14 cellular contexts compared by ENCODE assay signal in genomic region chr15:39128746-39129145, GRCh38.
DNase-seq lines count a peak whose midpoint lies in the region; ATAC-seq, FAIRE-seq and TF ChIP-seq lines count a peak whose summit lies in the region.
"Had no signal": no experiment of that assay in that cellular context is flagged by ENCODE, and none has a peak within 500 bp of the region (broad histone marks: within the 10 kb centered on the region; RNA-seq: fewer than 3 reads in every experiment).

No MANE protein-coding gene starts in this region.

- no TSS peak for BruUV-seq in endothelial cell of umbilical vein (replicated peaks; lab: Mats Ljungman, UMichigan)

- peak overlapping the region; percentile 11 for H3K4me2 ChIP-seq in endothelial cell of umbilical vein (ENCODE audit: insufficient read depth, low read length)

- no peaks in the 10 kb centered on the region for H3K9me1 ChIP-seq in endothelial cell of umbilical vein (replicated peaks; ENCODE audit: control insufficient read depth, extremely low read depth, insufficient read depth, low read length)

- no peaks in the 10 kb centered on the region for H3K36me3 ChIP-seq in endothelial cell of umbilical vein (ENCODE audit: control insufficient read depth in 2 of 2, extremely low read depth in 1 of 2, insufficient read depth in 2 of 2, low read length in 2 of 2)
- no peaks in the 10 kb centered on the region for H3K36me3 ChIP-seq in pancreas
- H3K36me3 ChIP-seq: BLaER1 treated with 17β-estradiol and CSF1 and Interleukin-3, amounts not matched to agents 10 nM and 100 nM; prostate gland had no signal

- H4K20me1 ChIP-seq in endothelial cell of umbilical vein (replicated peaks; ENCODE audit: control insufficient read depth, extremely low read depth, insufficient read depth, low read length): no peaks in the 10 kb centered on the region
- H4K20me1 ChIP-seq: BLaER1 treated with 17β-estradiol and CSF1 and Interleukin-3, amounts not matched to agents 10 nM and 100 nM had no signal

- ATAC-seq in GM21515 (IDR thresholded peaks at IDR 0.05; ENCODE audit: unreplicated experiment) (no peak), pancreas (no peak), HG02885 (IDR thresholded peaks at IDR 0.05; ENCODE audit: poor library complexity, unreplicated experiment) (no peak)

- FAIRE-seq in endothelial cell of umbilical vein (lab: Jason Lieb, UNC) (no peak), pancreas (lab: Jason Lieb, UNC) (no peak)
- FAIRE-seq: bronchial epithelial cell had no signal

- 95 to 99% methylated on average over 2 of the region's 2 CpGs for WGBS in pancreas, 2 donors

- H3K9ac ChIP-seq in endothelial cell of umbilical vein (replicated peaks; ENCODE audit: extremely low read depth, insufficient read depth, low read length): peak overlapping the region; percentile 84
- H3K9ac ChIP-seq: BLaER1 treated with 17β-estradiol and CSF1 and Interleukin-3, amounts not matched to agents 10 nM and 100 nM had no signal

- H3K27me3 ChIP-seq in endothelial cell of umbilical vein (ENCODE audit: control insufficient read depth in 2 of 2, insufficient read depth in 2 of 2, low read length in 2 of 2) (no peaks in the 10 kb centered on the region), pancreas (no peaks in the 10 kb centered on the region)
- H3K27me3 ChIP-seq: BLaER1 treated with 17β-estradiol and CSF1 and Interleukin-3, amounts not matched to agents 10 nM and 100 nM had no signal

- H2AFZ ChIP-seq in endothelial cell of umbilical vein (ENCODE audit: low read depth, low read length): no peak overlapping the region

- intact Hi-C loops in endothelial cell of umbilical vein (cut with micrococcal nuclease): loop anchor here (1.0 to 5.0 kb wide), 11 partner anchors 12 to 452 kb away; no protein-coding TSS in a partner anchor
- intact Hi-C loops in pancreas (cut with DNase I): no loop called here

- CTCF ChIA-PET in endothelial cell of umbilical vein (lab: Charles Lee): interaction anchor here (1.0 to 2.2 kb wide), 6 partner anchors 11 to 451 kb away, joined by 3 to 9 read pairs (median 4); partner anchors contain the start of gene THBS1

- POLR2A ChIA-PET in endothelial cell of umbilical vein (lab: Charles Lee): interaction anchor here (1.0 to 7.5 kb wide), 4 partner anchors 43 to 455 kb away, joined by 3 to 118 read pairs (median 4); partner anchors contain the start of gene THBS1

- peaks cover 87% of the 10 kb centered on the region for H3K4me1 ChIP-seq in endothelial cell of umbilical vein (ENCODE audit: control insufficient read depth, extremely low read depth, insufficient read depth, low read length)
- peaks cover 7 to 29% (median 20%) of the 10 kb centered on the region in 3 donors for H3K4me1 ChIP-seq in pancreas

- no peak for TF ChIP-seq CTCF in endothelial cell of umbilical vein (IDR thresholded peaks at IDR 0.05; ENCODE audit: extremely low read depth in 1 of 2, insufficient read depth in 1 of 2, low read depth in 1 of 2, low read length in 2 of 2)
- TF ChIP-seq CTCF in pancreas (IDR thresholded peaks at IDR 0.05): no peak

- peak; percentile 41 for DNase-seq in EL
- peak; percentile 56 for DNase-seq in RPMI7951 (ENCODE audit: low read depth)
- DNase-seq in endothelial cell of umbilical vein (ENCODE audit: low read depth, low spot score): no peak
- DNase-seq in renal cortical epithelial cell (ENCODE audit: low read depth): peak; percentile 42
- no peak for DNase-seq in NCI-H187 (lab: John Stamatoyannopoulos, UW)
- DNase-seq in pancreas: no peak
- DNase-seq: activated gamma-delta T cell, SIG-M5 had no signal

- H3K4me3 ChIP-seq in endothelial cell of umbilical vein (replicated peaks in 1 of 3; ENCODE audit: insufficient read depth in 1 of 3, low read depth in 1 of 3, low read length in 3 of 3) (no peak overlapping the region), pancreas (no peak overlapping the region)
- H3K4me3 ChIP-seq: BLaER1 treated with 17β-estradiol and CSF1 and Interleukin-3, amounts not matched to agents 10 nM and 100 nM; mucosa of descending colon; prostate gland had no signal

- H3K27ac ChIP-seq in endothelial cell of umbilical vein (ENCODE audit: insufficient read depth, low read depth, low read length) (peak overlapping the region; percentile 97), pancreas (peak overlapping the region in 2 of 4 donors; percentile 22 to 66)
- H3K27ac ChIP-seq: prostate gland had no signal

- no peak for TF ChIP-seq POLR2A in endothelial cell of umbilical vein (IDR thresholded peaks at IDR 0.05; ENCODE audit: low read depth, low read length)

- dilution Hi-C loops in endothelial cell of umbilical vein (cut with MboI; ENCODE audit: extremely low pct_ligation_motif_present, low sequenced_read_pairs): loop anchor here (25.0 kb wide), 1 partner anchor 291 kb away; no protein-coding TSS in a partner anchor

- H3K79me2 ChIP-seq in endothelial cell of umbilical vein (ENCODE audit: control insufficient read depth, insufficient read depth, low read length): no peaks in the 10 kb centered on the region

- H3K9me3 ChIP-seq in endothelial cell of umbilical vein (replicated peaks; ENCODE audit: control insufficient read depth, insufficient read depth, low read length): no peaks in the 10 kb centered on the region
- no peaks in the 10 kb centered on the region for H3K9me3 ChIP-seq in pancreas
- H3K9me3 ChIP-seq: BLaER1 treated with 17β-estradiol and CSF1 and Interleukin-3, amounts not matched to agents 10 nM and 100 nM; mucosa of descending colon; prostate gland had no signal

TF ChIP-seq in endothelial cell of umbilical vein, 7 proteins besides CTCF, POLR2A, EP300 and RAD21:
- TF ChIP-seq GATA2 (IDR thresholded peaks at IDR 0.05; ENCODE audit: insufficient read depth, insufficient read length, low read depth, low read length) (no peak), MAX (IDR thresholded peaks at IDR 0.05; ENCODE audit: insufficient read depth, insufficient read length) (no peak), POLR2AphosphoS5 (IDR thresholded peaks at IDR 0.05; ENCODE audit: insufficient read depth, low read depth, low read length) (no peak), EZH2 (IDR thresholded peaks at IDR 0.05; ENCODE audit: borderline replicate concordance, low read depth, low read length, severe bottlenecking) (no peak), JUN (IDR thresholded peaks at IDR 0.05; ENCODE audit: borderline replicate concordance, insufficient read depth, insufficient read length, low read depth) (no peak), MYC (IDR thresholded peaks at IDR 0.05; ENCODE audit: low read depth, low read length) (no peak), FOS (IDR thresholded peaks at IDR 0.05; ENCODE audit: borderline replicate concordance, insufficient read depth, low read length) (no peak)

Comparison
In these comparisons a context has a peak if more than half of its experiments do, and no peak if none do; other contexts are left out.
1. DNase-seq: peak in EL (single experiment), RPMI7951 (single experiment) and renal cortical epithelial cell (single experiment); none in endothelial cell of umbilical vein (single experiment), NCI-H187 (0 of 2) and pancreas (0 of 6).